ENCODE assay signal across 10 cellular contexts in the genomic region with DNA sequence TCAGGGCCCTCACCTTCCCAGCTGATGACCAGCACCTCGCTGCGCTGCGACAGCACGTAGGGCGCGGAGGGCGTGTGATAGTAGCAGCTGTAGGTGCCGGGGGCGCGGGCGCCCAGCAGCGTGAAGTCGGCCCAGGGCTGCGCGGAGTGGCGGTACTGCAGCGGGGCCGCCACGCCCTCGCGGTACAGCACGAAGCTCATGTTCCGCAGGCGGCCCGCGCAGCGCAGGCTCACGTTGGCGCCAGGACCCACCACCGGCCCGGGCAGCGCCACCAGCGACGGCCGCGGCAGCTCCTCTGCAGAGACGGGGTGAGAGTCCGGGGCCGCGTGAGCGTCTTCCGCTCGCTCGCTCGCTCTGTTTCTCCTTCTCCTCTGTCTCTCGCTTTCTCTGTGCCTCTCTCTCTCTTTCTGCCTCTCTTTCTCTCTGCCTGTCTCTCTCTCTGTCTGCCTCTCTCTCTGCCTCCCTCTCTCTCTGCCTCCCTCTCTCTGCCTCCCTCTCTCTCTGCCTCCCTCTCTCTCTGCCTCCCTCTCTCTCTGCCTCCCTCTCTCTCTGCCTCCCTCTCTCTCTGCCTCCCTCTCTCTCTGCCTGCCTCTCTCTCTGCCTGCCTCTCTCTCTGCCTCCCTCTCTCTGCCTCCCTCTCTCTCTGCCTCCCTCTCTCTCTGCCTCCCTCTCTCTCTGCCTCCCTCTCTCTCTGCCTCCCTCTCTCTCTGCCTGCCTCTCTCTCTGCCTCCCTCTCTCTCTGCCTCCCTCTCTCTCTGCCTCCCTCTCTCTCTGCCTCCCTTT. TPM values are rescaled to one million over a fixed set of nuclear protein-coding genes. Genes with fewer than 3 reads are reported as not detected.
DNase-seq lines count a peak whose midpoint lies in the region; ATAC-seq and TF ChIP-seq lines count a peak whose summit lies in the region.
"Not testable (repeated sequence)": the region's sequence is repeated elsewhere in the genome, so short reads cannot be mapped to it uniquely, and the experiment has no call there.
"Had no signal": no experiment of that assay in that cellular context is flagged by ENCODE, and none has a peak within 500 bp of the region (broad histone marks: within the 10 kb centered on the region; RNA-seq: fewer than 3 reads in every experiment).

No MANE protein-coding gene starts in this region.

- H3K27me3 ChIP-seq in BLaER1 treated with 17β-estradiol and CSF1 and Interleukin-3, amounts not matched to agents 10 nM and 100 nM, result peaks cover 34 to 52% (median 44%) of the 10 kb centered on the region in 11 experiments
- not testable (repeated sequence) for H3K27me3 ChIP-seq in OCI-LY3 (ENCODE audit: low read depth, low read length); naive thymus-derived CD4-positive, alpha-beta T cell (ENCODE audit: control insufficient read depth in 2 of 2, insufficient read depth in 2 of 2, low read length in 2 of 2)

- not testable (repeated sequence) for H3K36me3 Mint-ChIP-seq in activated CD8-positive, alpha-beta memory T cell treated with anti-CD3 and anti-CD28 coated beads, Interleukin-2, amount 10 ng/mL, durations not matched to agents 7 days and 5 days; naive thymus-derived CD4-positive, alpha-beta T cell

- CTCF ChIA-PET in activated CD8-positive, alpha-beta memory T cell treated with anti-CD3 and anti-CD28 coated beads, Interleukin-2, amount 10 ng/mL, durations not matched to agents 7 days and 5 days (lab: Charles Lee), result interaction anchor here (0.5 to 1.5 kb wide), 6 partner anchors 20 to 306 kb away, joined by 3 to 5 read pairs (median 3); partner anchors contain the start of genes CNOT3, PRPF31 and TFPT
- CTCF ChIA-PET in naive thymus-derived CD4-positive, alpha-beta T cell (lab: Charles Lee), result interaction anchor here (0.5 to 0.7 kb wide), 3 partner anchors 13 to 72 kb away, joined by 3 to 4 read pairs (median 3); no protein-coding TSS in a partner anchor

- H3K9me3 ChIP-seq in BLaER1 treated with 17β-estradiol and CSF1 and Interleukin-3, amounts not matched to agents 10 nM and 100 nM (replicated peaks in 1 of 11), result peaks cover 13 to 26% (median 17%) of the 10 kb centered on the region in 11 experiments; a peak in 21 of 22 replicates
- not testable (repeated sequence) for H3K9me3 ChIP-seq in OCI-LY3 (ENCODE audit: insufficient read depth, low read length); naive thymus-derived CD4-positive, alpha-beta T cell (ENCODE audit: control insufficient read depth in 2 of 3, low read length in 3 of 3)

- intact Hi-C loops in left cardiac atrium (cut with DNase I), result not testable (repeated sequence)
- intact Hi-C loops in naive thymus-derived CD4-positive, alpha-beta T cell (cut with micrococcal nuclease), result loop anchor here in 1 of 2 donors (1.0 to 2.0 kb wide), 2 partner anchors 19 to 254 kb away; partner anchors contain the start of genes PRPF31 and TFPT

- peaks cover 33 to 70% (median 56%) of the 10 kb centered on the region in 10 experiments for H3K4me1 ChIP-seq in BLaER1 treated with 17β-estradiol and CSF1 and Interleukin-3, amounts not matched to agents 10 nM and 100 nM
- not testable (repeated sequence) for H3K4me1 ChIP-seq in OCI-LY3 (ENCODE audit: low read length)
- H3K4me1 ChIP-seq in naive thymus-derived CD4-positive, alpha-beta T cell (ENCODE audit: control insufficient read depth in 2 of 2, insufficient read depth in 2 of 2, low read length in 2 of 2), result peaks cover 7 to 11% of the 10 kb centered on the region in 2 donors

- peaks cover 0 to 39% (median 2%) of the 10 kb centered on the region in 11 experiments; a peak in 6 of 22 replicates for H4K20me1 ChIP-seq in BLaER1 treated with 17β-estradiol and CSF1 and Interleukin-3, amounts not matched to agents 10 nM and 100 nM
- not testable (repeated sequence) for H4K20me1 ChIP-seq in OCI-LY3 (ENCODE audit: insufficient read depth, low read length)

- H2AFZ ChIP-seq in OCI-LY3 (ENCODE audit: low read depth, low read length), result peak overlapping the region; percentile 99

- H3K9ac ChIP-seq in BLaER1 treated with 17β-estradiol and CSF1 and Interleukin-3, amounts not matched to agents 10 nM and 100 nM, result peak overlapping the region in 10 of 11 experiments; percentile 51 to 69 (median 61); a peak in 18 of 22 replicates
- peak overlapping the region; percentile 59; the same call in 1 of the 2 replicates for H3K9ac ChIP-seq in OCI-LY3 (ENCODE audit: low read length)

- H3K79me2 ChIP-seq in OCI-LY3 (ENCODE audit: low read length), result not testable (repeated sequence)

- H3K36me3 ChIP-seq in BLaER1 treated with 17β-estradiol and CSF1 and Interleukin-3, amounts not matched to agents 10 nM and 100 nM, result peaks cover 0 to 27% (median 0%) of the 10 kb centered on the region in 11 experiments; a peak in 8 of 22 replicates
- H3K36me3 ChIP-seq in OCI-LY3 (replicated peaks; ENCODE audit: low read depth, low read length); naive thymus-derived CD4-positive, alpha-beta T cell (ENCODE audit: control insufficient read depth in 2 of 3, insufficient read depth in 3 of 3, low read length in 3 of 3): not testable (repeated sequence)

- peaks cover 15% of the 10 kb centered on the region for H3K27me3 Mint-ChIP-seq in activated CD8-positive, alpha-beta memory T cell treated with anti-CD3 and anti-CD28 coated beads, Interleukin-2, amount 10 ng/mL, durations not matched to agents 7 days and 5 days
- H3K27me3 Mint-ChIP-seq in naive thymus-derived CD4-positive, alpha-beta T cell, result peaks cover 8 to 24% (median 15%) of the 10 kb centered on the region in 5 donors

- H3K4me2 ChIP-seq in BLaER1 treated with 17β-estradiol and CSF1 and Interleukin-3, amounts not matched to agents 10 nM and 100 nM, result peak overlapping the region; percentile 73 to 99 (median 85)
- H3K4me2 ChIP-seq in OCI-LY3 (ENCODE audit: low read length), result peak overlapping the region; percentile 89

- peak overlapping the region; percentile 64 for H3K4me3 Mint-ChIP-seq in activated CD8-positive, alpha-beta memory T cell treated with anti-CD3 and anti-CD28 coated beads, Interleukin-2, amount 10 ng/mL, durations not matched to agents 7 days and 5 days
- peak overlapping the region; percentile 49 to 87 (median 82) for H3K4me3 Mint-ChIP-seq in naive thymus-derived CD4-positive, alpha-beta T cell

- peak overlapping the region in 7 of 11 experiments; percentile 30 to 64 (median 58); a peak in 11 of 22 replicates for H3K27ac ChIP-seq in BLaER1 treated with 17β-estradiol and CSF1 and Interleukin-3, amounts not matched to agents 10 nM and 100 nM
- not testable (repeated sequence) for H3K27ac ChIP-seq in OCI-LY3 (ENCODE audit: low read length)
- peak overlapping the region; percentile 6 for H3K27ac ChIP-seq in naive thymus-derived CD4-positive, alpha-beta T cell (ENCODE audit: low read depth, low read length)

- not testable (repeated sequence) for H3K9me3 Mint-ChIP-seq in activated CD8-positive, alpha-beta memory T cell treated with anti-CD3 and anti-CD28 coated beads, Interleukin-2, amount 10 ng/mL, durations not matched to agents 7 days and 5 days (ENCODE audit: low read depth); naive thymus-derived CD4-positive, alpha-beta T cell

- H3K27ac Mint-ChIP-seq in activated CD8-positive, alpha-beta memory T cell treated with anti-CD3 and anti-CD28 coated beads, Interleukin-2, amount 10 ng/mL, durations not matched to agents 7 days and 5 days, result peak overlapping the region; percentile 53
- peak overlapping the region; percentile 7 to 80 (median 69) for H3K27ac Mint-ChIP-seq in naive thymus-derived CD4-positive, alpha-beta T cell

- TF ChIP-seq CTCF in OCI-LY3 (IDR thresholded peaks at IDR 0.05; ENCODE audit: low read depth, low read length); cardiac fibroblast (IDR thresholded peaks at IDR 0.05; ENCODE audit: low read depth, low read length): not testable (repeated sequence)

- ATAC-seq in HG03280 (IDR thresholded peaks at IDR 0.05; ENCODE audit: unreplicated experiment), result peak; percentile 53
- peak; percentile 83 for ATAC-seq in activated CD8-positive, alpha-beta memory T cell treated with anti-CD3 and anti-CD28 coated beads, Interleukin-2, amount 10 ng/mL, durations not matched to agents 7 days and 5 days
- peak; percentile 74 to 85 for ATAC-seq in left cardiac atrium
- ATAC-seq in naive thymus-derived CD4-positive, alpha-beta T cell, result peak; percentile 82

- DNase-seq in activated CD8-positive, alpha-beta memory T cell treated with anti-CD3 and anti-CD28 coated beads, Interleukin-2, amount 10 ng/mL, durations not matched to agents 7 days and 5 days, result peak; percentile 66
- DNase-seq in cardiac fibroblast (ENCODE audit: low read depth in 2 of 2) (peak; percentile 50 to 61), left cardiac atrium (peak; percentile 63)
- peak in 8 of 9 donors; percentile 35 to 51 (median 38) for DNase-seq in naive thymus-derived CD4-positive, alpha-beta T cell
- peak; percentile 35 to 42 for DNase-seq in stimulated activated CD4-positive, alpha-beta T cell treated with anti-CD3 and anti-CD28 coated beads, Interleukin-4, amount 100 ng/mL, for 4 hours

- H3K4me1 Mint-ChIP-seq in activated CD8-positive, alpha-beta memory T cell treated with anti-CD3 and anti-CD28 coated beads, Interleukin-2, amount 10 ng/mL, durations not matched to agents 7 days and 5 days, result peaks cover 16% of the 10 kb centered on the region
- peaks cover 9 to 27% (median 17%) of the 10 kb centered on the region in 7 donors for H3K4me1 Mint-ChIP-seq in naive thymus-derived CD4-positive, alpha-beta T cell

- POLR2A ChIA-PET in naive thymus-derived CD4-positive, alpha-beta T cell (lab: Charles Lee), result interaction anchor here (0.5 to 1.3 kb wide), 6 partner anchors 9 to 229 kb away, joined by 3 to 4 read pairs (median 3); partner anchors contain the start of genes LENG1, MYADM, PRPF31 and TFPT

- peak overlapping the region; percentile 1 to 58 (median 39); a peak in 18 of 20 replicates for H3K4me3 ChIP-seq in BLaER1 treated with 17β-estradiol and CSF1 and Interleukin-3, amounts not matched to agents 10 nM and 100 nM
- H3K4me3 ChIP-seq in OCI-LY3 (ENCODE audit: low read length) (peak overlapping the region; percentile 76), cardiac fibroblast (replicated peaks in 1 of 2; ENCODE audit: low read depth in 2 of 2, low read length in 2 of 2) (peak overlapping the region; percentile 33 to 47)
- peak overlapping the region; percentile 42 for H3K4me3 ChIP-seq in naive thymus-derived CD4-positive, alpha-beta T cell (ENCODE audit: low read length)

RNA-seq across cellular contexts. Expression of gene OSCAR, which starts 4.6 kb away (rescaled TPM):
- total RNA-seq in activated CD8-positive, alpha-beta memory T cell treated with anti-CD3 and anti-CD28 coated beads, Interleukin-2, amount 10 ng/mL, durations not matched to agents 7 days and 5 days, result under 1 TPM; 0.44 to 0.47 TPM
- 1 to 10 TPM; 1.4 to 1.9 TPM for total RNA-seq in left cardiac atrium
- total RNA-seq in naive thymus-derived CD4-positive, alpha-beta T cell, result 10 to 100 TPM in 1 of 5 experiments, 1 to 10 TPM in 1, under 1 TPM in 3; 0.19 to 44.6 (median 0.51) TPM
- polyA plus RNA-seq in naive thymus-derived CD4-positive, alpha-beta T cell, result under 1 TPM in 1 of 2 donors, not detected in 1; 0.13 TPM
- total RNA-seq: dermis microvascular lymphatic vessel endothelial cell had no signal

RNA-seq across cellular contexts. Expression of gene NDUFA3, which starts 6.6 kb away (rescaled TPM):
- total RNA-seq in activated CD8-positive, alpha-beta memory T cell treated with anti-CD3 and anti-CD28 coated beads, Interleukin-2, amount 10 ng/mL, durations not matched to agents 7 days and 5 days, result 100 to 1,000 TPM; 121 to 127 TPM
- 100 to 1,000 TPM; 272 to 373 TPM for total RNA-seq in left cardiac atrium
- total RNA-seq in naive thymus-derived CD4-positive, alpha-beta T cell, result 100 to 1,000 TPM in 3 of 5 experiments, 10 to 100 TPM in 2; 64.4 to 127 (median 117) TPM
- 100 to 1,000 TPM; 333 to 490 TPM for polyA plus RNA-seq in naive thymus-derived CD4-positive, alpha-beta T cell

RNA-seq across cellular contexts. Expression of gene TARM1, which starts 14.9 kb away (rescaled TPM):
- total RNA-seq in activated CD8-positive, alpha-beta memory T cell treated with anti-CD3 and anti-CD28 coated beads, Interleukin-2, amount 10 ng/mL, durations not matched to agents 7 days and 5 days, result not detected
- total RNA-seq in left cardiac atrium, result not detected
- not detected for total RNA-seq in naive thymus-derived CD4-positive, alpha-beta T cell
- polyA plus RNA-seq in naive thymus-derived CD4-positive, alpha-beta T cell, result not detected
- total RNA-seq: dermis microvascular lymphatic vessel endothelial cell, SJCRH30 had no signal

RNA-seq across cellular contexts. Expression of gene TFPT, which starts 19.4 kb away (rescaled TPM):
- 10 to 100 TPM; 49.4 to 50.5 TPM for total RNA-seq in activated CD8-positive, alpha-beta memory T cell treated with anti-CD3 and anti-CD28 coated beads, Interleukin-2, amount 10 ng/mL, durations not matched to agents 7 days and 5 days
- 10 to 100 TPM; 14.0 to 16.8 TPM for total RNA-seq in left cardiac atrium
- total RNA-seq in naive thymus-derived CD4-positive, alpha-beta T cell, result 10 to 100 TPM; 13.4 to 46.5 (median 14.6) TPM
- 10 to 100 TPM; 15.2 to 21.6 TPM for polyA plus RNA-seq in naive thymus-derived CD4-positive, alpha-beta T cell

RNA-seq across cellular contexts. Expression of gene PRPF31, which starts 19.5 kb away (rescaled TPM):
- 10 to 100 TPM; 63.6 to 89.0 TPM for total RNA-seq in activated CD8-positive, alpha-beta memory T cell treated with anti-CD3 and anti-CD28 coated beads, Interleukin-2, amount 10 ng/mL, durations not matched to agents 7 days and 5 days
- 10 to 100 TPM; 39.3 to 43.2 TPM for total RNA-seq in left cardiac atrium
- 10 to 100 TPM; 51.8 to 82.1 (median 71.0) TPM for total RNA-seq in naive thymus-derived CD4-positive, alpha-beta T cell
- 10 to 100 TPM; 74.8 to 87.4 TPM for polyA plus RNA-seq in naive thymus-derived CD4-positive, alpha-beta T cell
